ENCODE assay signal across 26 cellular contexts in the genomic region with DNA sequence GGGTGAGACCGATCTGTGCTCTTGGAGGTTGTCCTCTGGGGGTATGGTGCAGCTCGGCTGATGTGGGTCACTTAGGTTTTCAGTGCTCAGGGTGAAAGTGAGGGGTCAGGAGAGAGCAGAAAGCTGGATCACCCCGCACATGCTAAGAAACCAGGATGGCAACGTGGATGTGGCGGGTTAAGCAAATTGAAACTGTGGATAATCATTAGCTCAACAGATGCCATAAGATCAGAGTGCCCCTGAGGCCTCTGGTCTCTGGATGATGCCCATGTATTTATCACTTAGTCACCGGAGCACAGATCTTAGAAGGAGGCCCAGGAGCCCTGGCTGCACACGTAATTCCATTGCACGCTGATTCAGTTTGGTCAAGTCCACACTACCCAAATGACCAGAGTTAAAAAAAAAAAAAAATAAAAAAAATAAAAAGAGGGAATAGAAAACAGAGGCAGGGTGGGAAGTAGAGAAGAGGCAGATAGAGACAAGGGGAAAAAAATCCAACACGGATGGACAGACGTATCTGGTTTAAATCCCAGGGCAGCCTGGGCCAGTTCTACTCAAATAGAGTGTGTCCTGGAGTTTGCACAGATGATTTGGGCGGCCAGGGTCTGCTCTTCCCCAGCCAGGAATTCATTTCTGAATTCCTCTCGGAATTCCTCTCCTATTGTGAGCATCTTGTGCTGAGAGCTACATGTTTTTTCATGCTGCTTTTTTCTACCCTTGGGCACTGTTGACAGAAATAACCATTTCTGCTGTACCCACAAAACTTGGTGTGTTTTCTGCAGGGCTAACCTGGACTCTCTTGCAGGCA.
A peak's percentile ranks its signal among the peaks of the same experiment; 100 is the strongest.
DNase-seq lines count a peak whose midpoint lies in the region; ATAC-seq, FAIRE-seq and TF ChIP-seq lines count a peak whose summit lies in the region.
"Had no signal": no experiment of that assay in that cellular context is flagged by ENCODE, and none has a peak within 500 bp of the region (broad histone marks: within the 10 kb centered on the region; RNA-seq: fewer than 3 reads in every experiment).

No MANE protein-coding gene starts in this region.

- WGBS in GM12878 (ENCODE audit: insufficient coverage, insufficient replicate concordance, low lambda C conversion rate, missing lambda C conversion rate) = 92% methylated on average over 12 of the region's 12 CpGs
- WGBS in mesenchymal stem cell = 93% methylated on average over 10 of the region's 12 CpGs
- 30 to 70% (median 55%) methylated on average over 12 of the region's 12 CpGs for WGBS in small intestine, 3 donors

- no peak overlapping the region for H2BK12ac ChIP-seq in mesenchymal stem cell (ENCODE audit: low read length in 2 of 2)

- no peak overlapping the region for H3K4ac ChIP-seq in mesenchymal stem cell (ENCODE audit: low read depth in 1 of 2, low read length in 2 of 2)

- no peaks in the 10 kb centered on the region for H3F3A ChIP-seq in GM23338 (replicated peaks; ENCODE audit: low read depth)

- no peak overlapping the region for H3K23ac ChIP-seq in mesenchymal stem cell (ENCODE audit: low read length in 2 of 2)

- TF ChIP-seq EP300 in GM12878 (IDR thresholded peaks at IDR 0.05; ENCODE audit: borderline replicate concordance in 1 of 2, control insufficient read depth in 1 of 2, low read depth in 2 of 2, low read length in 2 of 2) = no peak

- CTCF ChIA-PET in GM12878 (lab: Yijun Ruan, JAX) = no interaction called here
- CTCF ChIA-PET in activated CD8-positive, alpha-beta T cell treated with anti-CD3 and anti-CD28 coated beads, Interleukin-2, amount 10 ng/mL, durations not matched to agents 7 days and 5 days (lab: Charles Lee) = no interaction called here

- H3K4me3 ChIP-seq in GM23338 (no peak overlapping the region), GM12878 (no peak overlapping the region), mesenchymal stem cell (ENCODE audit: insufficient read depth in 1 of 2, low read depth in 1 of 2, low read length in 2 of 2) (no peak overlapping the region), small intestine (ENCODE audit: low read depth in 1 of 2, low read length in 2 of 2) (no peak overlapping the region)
- H3K4me3 ChIP-seq: body of pancreas, uterus had no signal

- intact Hi-C loops in GM12878 (cut with micrococcal nuclease; ENCODE audit: unreplicated experiment) = no loop called here

- no peaks in the 10 kb centered on the region for H3K9me3 Mint-ChIP-seq in GM23338
- H3K9me3 Mint-ChIP-seq in activated CD8-positive, alpha-beta T cell treated with anti-CD3 and anti-CD28 coated beads, Interleukin-2, amount 10 ng/mL, durations not matched to agents 7 days and 5 days (ENCODE audit: insufficient read depth) = no peaks in the 10 kb centered on the region
- H3K9me3 Mint-ChIP-seq: activated CD4-positive, alpha-beta T cell treated with anti-CD3 and anti-CD28 coated beads, Interleukin-2, amount 10 ng/mL, durations not matched to agents 7 days and 5 days; natural killer cell treated with Interleukin-12 subunit alpha and Interleukin-12 subunit beta and Interleukin-15 and Interleukin-18, amount 100 ng/mL, for 72 hours; T-cell had no signal

- H4K20me1 ChIP-seq in GM23338 (replicated peaks; ENCODE audit: insufficient read depth) = no peaks in the 10 kb centered on the region
- no peaks in the 10 kb centered on the region for H4K20me1 ChIP-seq in GM12878 (ENCODE audit: control insufficient read depth, insufficient read depth)

- H3K4me1 ChIP-seq in GM23338 (ENCODE audit: insufficient read depth) = no peaks in the 10 kb centered on the region
- no peaks in the 10 kb centered on the region for H3K4me1 ChIP-seq in GM12878 (ENCODE audit: control insufficient read depth, insufficient read depth, low read length)
- peaks cover 11% of the 10 kb centered on the region for H3K4me1 ChIP-seq in mesenchymal stem cell (ENCODE audit: control insufficient read depth, insufficient read depth, low read depth, low read length)
- H3K4me1 ChIP-seq in small intestine (ENCODE audit: control insufficient read depth in 2 of 2, insufficient read depth in 1 of 2, low read depth in 1 of 2, low read length in 1 of 2) = no peaks in the 10 kb centered on the region
- H3K4me1 ChIP-seq: body of pancreas, foreskin keratinocyte, uterus had no signal

- no peak overlapping the region for H3K27ac Mint-ChIP-seq in GM23338
- H3K27ac Mint-ChIP-seq in activated CD8-positive, alpha-beta T cell treated with anti-CD3 and anti-CD28 coated beads, Interleukin-2, amount 10 ng/mL, durations not matched to agents 7 days and 5 days = no peak overlapping the region
- H3K27ac Mint-ChIP-seq: activated CD4-positive, alpha-beta T cell treated with anti-CD3 and anti-CD28 coated beads, Interleukin-2, amount 10 ng/mL, durations not matched to agents 7 days and 5 days; memory B cell; natural killer cell treated with Interleukin-12 subunit alpha and Interleukin-12 subunit beta and Interleukin-15 and Interleukin-18, amount 100 ng/mL, for 72 hours; T-cell had no signal

- H3K4me2 ChIP-seq in GM23338 (no peak overlapping the region), GM12878 (ENCODE audit: control insufficient read depth, insufficient read depth) (no peak overlapping the region), mesenchymal stem cell (ENCODE audit: low read length, poor library complexity, severe bottlenecking) (no peak overlapping the region)

- H3K36me3 Mint-ChIP-seq in GM23338 (ENCODE audit: low read depth) = no peaks in the 10 kb centered on the region; the same call in 2 of the 3 replicates
- no peaks in the 10 kb centered on the region for H3K36me3 Mint-ChIP-seq in activated CD8-positive, alpha-beta T cell treated with anti-CD3 and anti-CD28 coated beads, Interleukin-2, amount 10 ng/mL, durations not matched to agents 7 days and 5 days (ENCODE audit: low read depth)
- H3K36me3 Mint-ChIP-seq: natural killer cell treated with Interleukin-12 subunit alpha and Interleukin-12 subunit beta and Interleukin-15 and Interleukin-18, amount 100 ng/mL, for 72 hours had no signal

- H2BK15ac ChIP-seq in mesenchymal stem cell (ENCODE audit: low read depth, poor library complexity, severe bottlenecking) = no peak overlapping the region

- H3K36me3 ChIP-seq in GM23338 (ENCODE audit: insufficient read depth) (no peaks in the 10 kb centered on the region), GM12878 (ENCODE audit: control insufficient read depth in 2 of 2, insufficient read depth in 2 of 2, low read length in 1 of 2) (peaks cover 2 to 3% of the 10 kb centered on the region in 2 experiments; a peak in 3 of 4 replicates), mesenchymal stem cell (ENCODE audit: control insufficient read depth in 1 of 2, insufficient read depth in 2 of 2, low read depth in 1 of 2, low read length in 2 of 2) (peaks cover 0 to 24% of the 10 kb centered on the region in 2 experiments), small intestine (ENCODE audit: control insufficient read depth in 2 of 2, insufficient read depth in 2 of 2, low read length in 2 of 2) (no peaks in the 10 kb centered on the region)
- H3K36me3 ChIP-seq: uterus had no signal

- no peak overlapping the region for H3K14ac ChIP-seq in mesenchymal stem cell (ENCODE audit: low read length in 2 of 2)

- TF ChIP-seq CTCF in GM23338 (conservative IDR thresholded peaks at IDR 0.05; ENCODE audit: low read depth in 2 of 2) = no peak
- TF ChIP-seq CTCF in GM12878 (IDR thresholded peaks at IDR 0.05 in 2 of 3, conservative IDR thresholded peaks at IDR 0.05 in 1 of 3; ENCODE audit: control insufficient read depth in 2 of 3, extremely low read depth in 1 of 3, insufficient read depth in 1 of 3, low read depth in 3 of 3, low read length in 3 of 3) = no peak

- H3K27ac ChIP-seq in GM23338 (ENCODE audit: low read depth) = no peak overlapping the region
- H3K27ac ChIP-seq in GM12878 (ENCODE audit: control insufficient read depth, insufficient read depth) = no peak overlapping the region
- H3K27ac ChIP-seq in mesenchymal stem cell (ENCODE audit: low read length, poor library complexity, severe bottlenecking) = peak overlapping the region; percentile 9
- H3K27ac ChIP-seq in small intestine (ENCODE audit: low read depth in 1 of 2, low read length in 1 of 2) = no peak overlapping the region
- H3K27ac ChIP-seq: body of pancreas, foreskin keratinocyte, uterus had no signal

- H3K9ac ChIP-seq in GM12878 (ENCODE audit: control insufficient read depth, insufficient read depth, low read length) (no peak overlapping the region), mesenchymal stem cell (ENCODE audit: low read length) (no peak overlapping the region)

- no peaks in the 10 kb centered on the region for H3K27me3 ChIP-seq in GM23338 (ENCODE audit: insufficient read depth)
- H3K27me3 ChIP-seq in GM12878 (replicated peaks in 1 of 2; ENCODE audit: control insufficient read depth in 2 of 2, insufficient read depth in 2 of 2, low read length in 1 of 2) = no peaks in the 10 kb centered on the region
- no peaks in the 10 kb centered on the region for H3K27me3 ChIP-seq in mesenchymal stem cell (ENCODE audit: control insufficient read depth in 1 of 2, insufficient read depth in 1 of 2, low read length in 2 of 2)
- H3K27me3 ChIP-seq in small intestine (ENCODE audit: control insufficient read depth in 2 of 2, insufficient read depth in 2 of 2, low read length in 2 of 2) = no peaks in the 10 kb centered on the region
- H3K27me3 ChIP-seq: body of pancreas, foreskin keratinocyte, uterus had no signal

- H3K79me1 ChIP-seq in mesenchymal stem cell (replicated peaks; ENCODE audit: low read length, poor library complexity, severe bottlenecking) = no peaks in the 10 kb centered on the region

- TF ChIP-seq RAD21 in GM12878 (IDR thresholded peaks at IDR 0.05; ENCODE audit: insufficient read depth, low read depth, low read length) = no peak

- peaks cover 1% of the 10 kb centered on the region for H3K27me3 Mint-ChIP-seq in GM23338 (ENCODE audit: insufficient read depth, low read depth, poor library complexity)
- no peaks in the 10 kb centered on the region for H3K27me3 Mint-ChIP-seq in activated CD8-positive, alpha-beta T cell treated with anti-CD3 and anti-CD28 coated beads, Interleukin-2, amount 10 ng/mL, durations not matched to agents 7 days and 5 days (ENCODE audit: low read depth)
- H3K27me3 Mint-ChIP-seq: activated CD4-positive, alpha-beta T cell treated with anti-CD3 and anti-CD28 coated beads, Interleukin-2, amount 10 ng/mL, durations not matched to agents 7 days and 5 days; memory B cell; natural killer cell treated with Interleukin-12 subunit alpha and Interleukin-12 subunit beta and Interleukin-15 and Interleukin-18, amount 100 ng/mL, for 72 hours; T-cell had no signal

- peak; percentile 49 for ATAC-seq in GM23338
- ATAC-seq in GM12878 = no peak
- no peak for ATAC-seq in activated CD8-positive, alpha-beta T cell treated with anti-CD3 and anti-CD28 coated beads, Interleukin-2, amount 10 ng/mL, durations not matched to agents 7 days and 5 days
- no peak for ATAC-seq in SK-N-SH treated with all-trans-retinoic acid at 6 μM for 48 hours
- no peak for ATAC-seq in GM19328 (IDR thresholded peaks at IDR 0.05; ENCODE audit: unreplicated experiment)
- ATAC-seq: body of pancreas; natural killer cell treated with Interleukin-12 subunit alpha and Interleukin-12 subunit beta and Interleukin-15 and Interleukin-18, amount 100 ng/mL, for 72 hours; T-cell had no signal

- peak overlapping the region; percentile 50 for H2AK5ac ChIP-seq in mesenchymal stem cell (ENCODE audit: low read length, severe bottlenecking)

- TF ChIP-seq POLR2A in GM12878 (IDR thresholded peaks at IDR 0.05; ENCODE audit: low read depth, low read length) = no peak

- H3K18ac ChIP-seq in mesenchymal stem cell (ENCODE audit: low read depth in 1 of 2, low read length in 2 of 2) = no peak overlapping the region

- H3K4me3 Mint-ChIP-seq in GM23338 = no peak overlapping the region
- H3K4me3 Mint-ChIP-seq in activated CD8-positive, alpha-beta T cell treated with anti-CD3 and anti-CD28 coated beads, Interleukin-2, amount 10 ng/mL, durations not matched to agents 7 days and 5 days = no peak overlapping the region
- H3K4me3 Mint-ChIP-seq: activated CD4-positive, alpha-beta T cell treated with anti-CD3 and anti-CD28 coated beads, Interleukin-2, amount 10 ng/mL, durations not matched to agents 7 days and 5 days; CD14-positive monocyte; memory B cell; natural killer cell treated with Interleukin-12 subunit alpha and Interleukin-12 subunit beta and Interleukin-15 and Interleukin-18, amount 100 ng/mL, for 72 hours; T-cell had no signal

- no peak overlapping the region for H2AFZ ChIP-seq in GM23338
- H2AFZ ChIP-seq in GM12878 (ENCODE audit: control insufficient read depth, low read depth, low read length) = no peak overlapping the region
- H2AFZ ChIP-seq in mesenchymal stem cell (ENCODE audit: low read depth, low read length) = no peak overlapping the region

- in situ Hi-C loops in GM12878 (cut with MboI) = no loop called here

- no peaks in the 10 kb centered on the region for H3K9me2 ChIP-seq in GM23338 (ENCODE audit: insufficient read depth)

- H4K8ac ChIP-seq in mesenchymal stem cell (ENCODE audit: low read length) = no peak overlapping the region

- H2BK120ac ChIP-seq in mesenchymal stem cell (ENCODE audit: low read depth, low read length) = no peak overlapping the region

- H3K4me1 Mint-ChIP-seq in GM23338 = peaks cover 5% of the 10 kb centered on the region; the same call in 1 of the 3 replicates
- peaks cover 4% of the 10 kb centered on the region for H3K4me1 Mint-ChIP-seq in activated CD8-positive, alpha-beta T cell treated with anti-CD3 and anti-CD28 coated beads, Interleukin-2, amount 10 ng/mL, durations not matched to agents 7 days and 5 days (ENCODE audit: low read depth)

- H3K9me3 ChIP-seq in GM12878 (replicated peaks; ENCODE audit: control insufficient read depth, insufficient read depth, low read length) (no peaks in the 10 kb centered on the region), mesenchymal stem cell (ENCODE audit: control insufficient read depth, low read length) (no peaks in the 10 kb centered on the region), small intestine (ENCODE audit: control insufficient read depth, low read depth) (no peaks in the 10 kb centered on the region)
- H3K9me3 ChIP-seq: body of pancreas, uterus had no signal

- peak; percentile 37 for DNase-seq in GM23338 (ENCODE audit: low spot score)
- no peak for DNase-seq in GM12878 (ENCODE audit: low read depth, low spot score)
- no peak for DNase-seq in mesenchymal stem cell
- DNase-seq in small intestine = peak; percentile 42
- no peak for DNase-seq in activated CD8-positive, alpha-beta T cell treated with anti-CD3 and anti-CD28 coated beads, Interleukin-2, amount 10 ng/mL, durations not matched to agents 7 days and 5 days
- DNase-seq in activated CD4-positive, alpha-beta T cell treated with anti-CD3 and anti-CD28 coated beads for 1 hour = no peak
- DNase-seq: activated CD4-positive, alpha-beta T cell treated with anti-CD3 and anti-CD28 coated beads, Interleukin-2, amount 10 ng/mL, durations not matched to agents 7 days and 5 days; effector CD4-positive, alpha-beta T cell; erythroblast; GF-D8; Kasumi-1; NCI-H1048; NCI-H187 treated with DMSO at 0.1 percent for 48 hours; PC-3; SIG-M5; stimulated activated CD4-positive, alpha-beta T cell treated with anti-CD3 and anti-CD28 coated beads, Interleukin-1b, Interleukin-23, amount 100 ng/mL, for 48 hours; T-cell; uterus had no signal

- H4K91ac ChIP-seq in mesenchymal stem cell (ENCODE audit: low read length) = no peak overlapping the region

- FAIRE-seq in GM12878 (lab: Jason Lieb, UNC) (no peak), small intestine (lab: Jason Lieb, UNC) (no peak)
- FAIRE-seq: keratinocyte had no signal

- H3K79me2 ChIP-seq in GM23338 (replicated peaks; ENCODE audit: insufficient read depth) = no peaks in the 10 kb centered on the region
- no peaks in the 10 kb centered on the region for H3K79me2 ChIP-seq in GM12878 (ENCODE audit: control insufficient read depth, insufficient read depth, low read length)

- BruUV-seq in GM12878 (replicated peaks; lab: Mats Ljungman, UMichigan) = no TSS peak

- SMC1A ChIA-PET in GM12878 (lab: Charles Lee; ENCODE audit: uncharacterized antibody, unreplicated experiment) = interaction anchor here (0.6 kb wide), 1 partner anchor 1469 kb away, joined by 3 read pairs; no protein-coding TSS in a partner anchor

- no peak overlapping the region for H2BK5ac ChIP-seq in mesenchymal stem cell (ENCODE audit: low read depth, low read length, poor library complexity, severe bottlenecking)

- POLR2A ChIA-PET in GM12878 (lab: Charles Lee) = no interaction called here
- POLR2A ChIA-PET in activated CD8-positive, alpha-beta T cell treated with anti-CD3 and anti-CD28 coated beads, Interleukin-2, amount 10 ng/mL, durations not matched to agents 7 days and 5 days (lab: Charles Lee) = interaction anchor here (0.7 kb wide), 1 partner anchor 1802 kb away, joined by 3 read pairs; no protein-coding TSS in a partner anchor

- RAD21 ChIA-PET in GM12878 (lab: Charles Lee; ENCODE audit: unreplicated experiment) = no interaction called here

Comparison
In these comparisons a context has a peak if more than half of its experiments do, and no peak if none do; other contexts are left out.
1. DNase-seq: peak in GM23338 (single experiment) and small intestine (single experiment); none in GM12878 (single experiment), mesenchymal stem cell (single experiment), activated CD8-positive, alpha-beta T cell treated with anti-CD3 and anti-CD28 coated beads, Interleukin-2, amount 10 ng/mL, durations not matched to agents 7 days and 5 days (single experiment) and activated CD4-positive, alpha-beta T cell treated with anti-CD3 and anti-CD28 coated beads for 1 hour (single experiment).